23 cellular contexts compared by ENCODE assay signal in genomic region chr14:38257500-38257899, GRCh38. TPM values are rescaled to one million over a fixed set of nuclear protein-coding genes. Genes with fewer than 3 reads are reported as not detected.
DNase-seq lines count a peak whose midpoint lies in the region; ATAC-seq, FAIRE-seq and TF ChIP-seq lines count a peak whose summit lies in the region.
"Had no signal": no experiment of that assay in that cellular context is flagged by ENCODE, and none has a peak within 500 bp of the region (broad histone marks: within the 10 kb centered on the region; RNA-seq: fewer than 3 reads in every experiment).

No MANE protein-coding gene starts in this region.

- H3K9me2 ChIP-seq in OCI-LY7 (ENCODE audit: insufficient read depth, low read length) = no peaks in the 10 kb centered on the region

- H2AFZ ChIP-seq in OCI-LY7 (ENCODE audit: low read length) = no peak overlapping the region

- BruUV-seq in OCI-LY7 (replicated peaks; lab: Mats Ljungman, UMichigan) = no TSS peak

- CTCF ChIA-PET in OCI-LY7 (lab: Charles Lee; ENCODE audit: unreplicated experiment) = no interaction called here

- WGBS in heart left ventricle, 4 donors = 64 to 84% (median 78%) methylated on average over 2 of the region's 2 CpGs
- WGBS in upper lobe of left lung, 2 donors = 74 to 80% methylated on average over 2 of the region's 2 CpGs

- intact Hi-C loops in heart left ventricle (cut with DNase I) (loop anchor here in 6 of 10 donors (2.0 to 10.0 kb wide), 10 partner anchors 35 to 735 kb away; no protein-coding TSS in a partner anchor), left ventricle myocardium superior (cut with micrococcal nuclease) (no loop called here), OCI-LY7 (cut with micrococcal nuclease; ENCODE audit: unreplicated experiment) (no loop called here)

- DNase-seq in heart left ventricle (no peak), left ventricle myocardium superior (no peak), RCC 7860 (ENCODE audit: low spot score) (peak; percentile 3), kidney glomerular epithelial cell (lab: John Stamatoyannopoulos, UW) (peak; percentile 41), upper lobe of left lung (no peak), OCI-LY7 (ENCODE audit: low spot score) (no peak), GDM1 (lab: John Stamatoyannopoulos, UW) (no peak)
- no peak for DNase-seq in activated CD4-positive, alpha-beta T cell treated with anti-CD3 and anti-CD28 coated beads, Interleukin-2, amount 50 U/mL, for 1 hour
- DNase-seq: activated CD4-positive, alpha-beta T cell treated with anti-CD3 and anti-CD28 coated beads for 1 hour; activated CD8-positive, alpha-beta memory T cell treated with anti-CD3 and anti-CD28 coated beads for 24 hours; activated naive CD4-positive, alpha-beta T cell treated with anti-CD3 and anti-CD28 coated beads for 36 hours; activated T-cell treated with anti-CD3 and anti-CD28 coated beads, Interleukin-2, amount 50 U/mL, for 48 hours; anterior cingulate cortex; effector memory CD4-positive, alpha-beta T cell; mucosa of descending colon; MV-4-11; NCI-H2029; NCI-H446 had no signal

- TF ChIP-seq POLR2A in heart left ventricle (IDR thresholded peaks at IDR 0.05) = no peak
- TF ChIP-seq POLR2A in upper lobe of left lung (IDR thresholded peaks at IDR 0.05) = no peak

- H3K9me3 ChIP-seq in heart left ventricle (peaks cover 0 to 31% (median 4%) of the 10 kb centered on the region in 12 donors), upper lobe of left lung (no peaks in the 10 kb centered on the region), OCI-LY7 (ENCODE audit: low read length) (0 out of 2 replicates have a peak, but pooled peaks cover 8% of the 10 kb centered on the region)
- H3K9me3 ChIP-seq: mucosa of descending colon had no signal

- no peak for TF ChIP-seq EP300 in upper lobe of left lung (IDR thresholded peaks at IDR 0.05)

- H3K79me2 ChIP-seq in OCI-LY7 (ENCODE audit: insufficient read depth, low read depth, low read length) = no peaks in the 10 kb centered on the region

- H3K27me3 ChIP-seq in heart left ventricle (peaks cover 0 to 33% (median 5%) of the 10 kb centered on the region in 9 donors), upper lobe of left lung (peaks cover 0 to 10% (median 4%) of the 10 kb centered on the region in 4 donors)

- no peak overlapping the region for H3K4me2 ChIP-seq in OCI-LY7 (ENCODE audit: low read length)

- POLR2A ChIA-PET in OCI-LY7 (lab: Charles Lee) = no interaction called here

- H3K36me3 ChIP-seq in heart left ventricle (peaks cover 0 to 3% (median 0%) of the 10 kb centered on the region in 9 donors), upper lobe of left lung (no peaks in the 10 kb centered on the region), OCI-LY7 (ENCODE audit: insufficient read depth, low read length) (no peaks in the 10 kb centered on the region)

- H3K27ac ChIP-seq in heart left ventricle = peak overlapping the region; percentile 85 to 98 (median 95)
- peak overlapping the region; percentile 19 to 97 (median 91) for H3K27ac ChIP-seq in upper lobe of left lung
- no peak overlapping the region for H3K27ac ChIP-seq in OCI-LY7 (ENCODE audit: low read depth, low read length, poor library complexity, severe bottlenecking)
- H3K27ac ChIP-seq: C4-2B, HL-60 had no signal

- ATAC-seq in heart left ventricle (no peak), left ventricle myocardium superior (no peak), upper lobe of left lung (ENCODE audit: low FRiP score in 2 of 2) (no peak)
- ATAC-seq: left lobe of liver, mucosa of descending colon had no signal

- TF ChIP-seq CTCF in heart left ventricle (IDR thresholded peaks at IDR 0.05) (no peak), upper lobe of left lung (IDR thresholded peaks at IDR 0.05) (no peak), OCI-LY7 (conservative IDR thresholded peaks at IDR 0.05; ENCODE audit: low read length) (no peak)

- no peaks in the 10 kb centered on the region for H4K20me1 ChIP-seq in OCI-LY7 (ENCODE audit: insufficient read depth, low read length)

- H3K4me3 ChIP-seq in heart left ventricle (peak overlapping the region in 1 of 12 donors; percentile 81), upper lobe of left lung (no peak overlapping the region), OCI-LY7 (ENCODE audit: low read depth, low read length, poor library complexity, severe bottlenecking) (no peak overlapping the region)
- H3K4me3 ChIP-seq: mucosa of descending colon had no signal

- no peak for FAIRE-seq in RCC 7860 (lab: Jason Lieb, UNC)
- FAIRE-seq: G401.6 had no signal

- H3K4me1 ChIP-seq in heart left ventricle = peaks cover 0 to 12% (median 5%) of the 10 kb centered on the region in 12 donors
- peaks cover 0 to 11% (median 4%) of the 10 kb centered on the region in 4 donors for H3K4me1 ChIP-seq in upper lobe of left lung
- no peaks in the 10 kb centered on the region for H3K4me1 ChIP-seq in OCI-LY7 (ENCODE audit: insufficient read depth, low read length, poor library complexity, severe bottlenecking)

RNA-seq across cellular contexts. Expression of gene CLEC14A, which starts 1.6 kb away (rescaled TPM):
- 10 to 100 TPM; 23.6 to 59.9 (median 31.3) TPM for total RNA-seq in heart left ventricle
- 10 to 100 TPM; 20.6 to 61.7 TPM for polyA plus RNA-seq in heart left ventricle
- total RNA-seq in left ventricle myocardium superior = 33.1 TPM
- 100 to 1,000 TPM in 1 of 6 donors, 10 to 100 TPM in 5; 27.2 to 121 (median 53.3) TPM for total RNA-seq in upper lobe of left lung
- not detected in 2 replicates for total RNA-seq in OCI-LY7 (2014; rRNA removed; shearing (Covaris generic))
- not detected in 2 replicates for total RNA-seq in OCI-LY7 (2022)
- total RNA-seq: A172; activated naive CD4-positive, alpha-beta T cell treated with anti-CD3 and anti-CD28 coated beads for 36 hours had no signal

RNA-seq across cellular contexts. Expression of gene SSTR1, which starts 49.8 kb away (rescaled TPM):
- total RNA-seq in heart left ventricle (1 to 10 TPM in 2 of 9 donors, under 1 TPM in 7; 0.12 to 2.6 (median 0.69) TPM), left ventricle myocardium superior (0.37 TPM), upper lobe of left lung (10 to 100 TPM in 1 of 6 donors, 1 to 10 TPM in 4, under 1 TPM in 1; under 0.01 to 14.4 (median 3.1) TPM), OCI-LY7 (2022) (not detected in 2 replicates)
- under 1 TPM; 0.23 to 0.44 TPM for polyA plus RNA-seq in heart left ventricle
- total RNA-seq in OCI-LY7 (2014; rRNA removed; shearing (Covaris generic)) = not detected in 2 replicates
- total RNA-seq: A172; activated naive CD4-positive, alpha-beta T cell treated with anti-CD3 and anti-CD28 coated beads for 36 hours had no signal

Comparison
In these comparisons a context has a peak if more than half of its experiments do, and no peak if none do; other contexts are left out.
1. intact Hi-C loops: an anchor here in heart left ventricle (2.0 to 10.0 kb wide); none called in left ventricle myocardium superior and OCI-LY7.
2. DNase-seq: peak in RCC 7860 (single experiment) and kidney glomerular epithelial cell (single experiment); none in heart left ventricle (0 of 5), left ventricle myocardium superior (single experiment), upper lobe of left lung (0 of 2), activated CD4-positive, alpha-beta T cell treated with anti-CD3 and anti-CD28 coated beads, Interleukin-2, amount 50 U/mL, for 1 hour (single experiment), OCI-LY7 (single experiment) and GDM1 (single experiment).
3. RNA of gene CLEC14A, which starts 1.6 kb away (total RNA-seq): 27.2 to 121 TPM in upper lobe of left lung, 33.1 TPM in left ventricle myocardium superior (single experiment) and 23.6 to 59.9 TPM in heart left ventricle; not detected in OCI-LY7; every median in the first group is over 10 times any median in the second.